ENCODE assay signal across 25 cellular contexts in the genomic region with DNA sequence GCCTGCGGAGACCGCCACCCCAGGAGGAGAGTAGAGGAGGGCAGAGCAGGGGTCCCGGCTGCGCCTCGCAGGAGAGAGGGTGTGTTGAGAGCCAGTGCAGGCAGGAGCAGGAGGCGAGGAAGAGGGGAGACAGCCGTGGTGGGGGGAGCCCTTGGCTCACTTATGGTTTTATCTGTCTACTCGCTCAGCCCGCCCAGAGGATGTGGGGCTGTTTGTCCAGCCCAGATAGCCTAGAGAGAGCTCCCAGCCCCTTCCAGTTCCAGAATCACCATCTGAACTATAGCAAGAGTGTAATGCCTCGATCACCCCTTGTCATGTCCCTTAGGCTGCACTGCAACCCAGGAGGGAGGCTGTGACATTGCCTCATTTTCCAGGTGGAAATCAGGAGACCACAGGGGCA.
"Had no signal": no experiment of that assay in that cellular context is flagged by ENCODE, and none has a peak within 500 bp of the region (broad histone marks: within the 10 kb centered on the region; RNA-seq: fewer than 3 reads in every experiment).

No MANE protein-coding gene starts in this region.

- DNase-seq: activated CD4-positive, alpha-beta T cell treated with anti-CD3 and anti-CD28 coated beads, Interleukin-2, amount 10 ng/mL, durations not matched to agents 7 days and 5 days; activated CD8-positive, alpha-beta T cell treated with anti-CD3 and anti-CD28 coated beads, Interleukin-2, amount 10 ng/mL, durations not matched to agents 7 days and 5 days; activated gamma-delta T cell; activated T-cell treated with anti-CD3 and anti-CD28 coated beads, Interleukin-2, amount 50 U/mL, for 72 hours; cerebellar nuclear complex; dermis blood vessel endothelial cell; effector memory CD4-positive, alpha-beta T cell; esophagus squamous epithelium; islet precursor cell; left colon; stimulated activated CD4-positive, alpha-beta T cell treated with anti-CD3 and anti-CD28 coated beads, Interleukin-12 subunit alpha, Interleukin-12 subunit beta, amount 100 ng/mL, for 4 hours; stimulated activated CD4-positive, alpha-beta T cell treated with anti-CD3 and anti-CD28 coated beads, Interleukin-1b, Interleukin-23, amount 100 ng/mL, for 48 hours; stimulated activated naive CD4-positive, alpha-beta T cell treated with Interleukin-2 at 50 U/mL for 16 hours; substantia nigra; SW 1271; T-helper 2 cell; tibial artery had no signal

- H3K9me3 ChIP-seq: ascending aorta, breast epithelium, esophagus squamous epithelium, prostate gland, right atrium auricular region, tibial artery had no signal

- H3K9me3 Mint-ChIP-seq: activated CD4-positive, alpha-beta T cell treated with anti-CD3 and anti-CD28 coated beads, Interleukin-2, amount 10 ng/mL, durations not matched to agents 7 days and 5 days; activated naive CD4-positive, alpha-beta T cell treated with anti-CD3 and anti-CD28 coated beads, Interleukin-2, amount 50 U/mL, for 24 hours; activated T-cell treated with anti-CD3 and anti-CD28 coated beads, Interleukin-2, amount 50 U/mL, for 72 hours; natural killer cell treated with Interleukin-12 subunit alpha and Interleukin-12 subunit beta and Interleukin-15 and Interleukin-18, amount 100 ng/mL, for 72 hours had no signal

- H3K36me3 ChIP-seq: ascending aorta, breast epithelium, esophagus squamous epithelium, prostate gland, right atrium auricular region had no signal

- H3K4me1 ChIP-seq: ascending aorta, breast epithelium, right atrium auricular region, tibial artery had no signal

- H3K27ac Mint-ChIP-seq: activated CD4-positive, alpha-beta T cell treated with anti-CD3 and anti-CD28 coated beads, Interleukin-2, amount 10 ng/mL, durations not matched to agents 7 days and 5 days; activated naive CD4-positive, alpha-beta T cell treated with anti-CD3 and anti-CD28 coated beads, Interleukin-2, amount 50 U/mL, for 24 hours; activated T-cell treated with anti-CD3 and anti-CD28 coated beads, Interleukin-2, amount 50 U/mL, for 72 hours; natural killer cell treated with Interleukin-12 subunit alpha and Interleukin-12 subunit beta and Interleukin-15 and Interleukin-18, amount 100 ng/mL, for 72 hours had no signal

- H3K4me3 Mint-ChIP-seq: activated CD4-positive, alpha-beta T cell treated with anti-CD3 and anti-CD28 coated beads, Interleukin-2, amount 10 ng/mL, durations not matched to agents 7 days and 5 days; activated CD8-positive, alpha-beta T cell treated with anti-CD3 and anti-CD28 coated beads, Interleukin-2, amount 10 ng/mL, durations not matched to agents 7 days and 5 days; activated naive CD4-positive, alpha-beta T cell treated with anti-CD3 and anti-CD28 coated beads, Interleukin-2, amount 50 U/mL, for 24 hours; activated T-cell treated with anti-CD3 and anti-CD28 coated beads, Interleukin-2, amount 50 U/mL, for 72 hours; natural killer cell treated with Interleukin-12 subunit alpha and Interleukin-12 subunit beta and Interleukin-15 and Interleukin-18, amount 100 ng/mL, for 72 hours had no signal

- H3K27ac ChIP-seq: ascending aorta, breast epithelium, esophagus squamous epithelium, prostate gland, right atrium auricular region, tibial artery had no signal

- H3K27me3 Mint-ChIP-seq: activated CD4-positive, alpha-beta T cell treated with anti-CD3 and anti-CD28 coated beads, Interleukin-2, amount 10 ng/mL, durations not matched to agents 7 days and 5 days; activated naive CD4-positive, alpha-beta T cell treated with anti-CD3 and anti-CD28 coated beads, Interleukin-2, amount 50 U/mL, for 24 hours; natural killer cell treated with Interleukin-12 subunit alpha and Interleukin-12 subunit beta and Interleukin-15 and Interleukin-18, amount 100 ng/mL, for 72 hours had no signal

- ATAC-seq: activated CD4-positive, CD25-positive, alpha-beta regulatory T cell treated with anti-CD3 and anti-CD28 coated beads, Interleukin-2, amount 50 U/mL, for 24 hours; activated CD8-positive, alpha-beta T cell treated with anti-CD3 and anti-CD28 coated beads, Interleukin-2, amount 10 ng/mL, durations not matched to agents 7 days and 5 days; activated T-cell treated with anti-CD3 and anti-CD28 coated beads, Interleukin-2, amount 50 U/mL, for 72 hours; left colon; natural killer cell treated with Interleukin-12 subunit alpha and Interleukin-12 subunit beta and Interleukin-15 and Interleukin-18, amount 100 ng/mL, for 72 hours had no signal

- H3K36me3 Mint-ChIP-seq: activated naive CD4-positive, alpha-beta T cell treated with anti-CD3 and anti-CD28 coated beads, Interleukin-2, amount 50 U/mL, for 24 hours; natural killer cell treated with Interleukin-12 subunit alpha and Interleukin-12 subunit beta and Interleukin-15 and Interleukin-18, amount 100 ng/mL, for 72 hours had no signal

- H3K4me3 ChIP-seq: ascending aorta, breast epithelium, esophagus squamous epithelium, lung, prostate gland, right atrium auricular region, tibial artery had no signal

- H3K27me3 ChIP-seq: ascending aorta, breast epithelium, esophagus squamous epithelium, right atrium auricular region, tibial artery had no signal

- H3K4me1 Mint-ChIP-seq: activated CD4-positive, alpha-beta T cell treated with anti-CD3 and anti-CD28 coated beads, Interleukin-2, amount 10 ng/mL, durations not matched to agents 7 days and 5 days; activated naive CD4-positive, alpha-beta T cell treated with anti-CD3 and anti-CD28 coated beads, Interleukin-2, amount 50 U/mL, for 24 hours had no signal
